In the genomic region with DNA sequence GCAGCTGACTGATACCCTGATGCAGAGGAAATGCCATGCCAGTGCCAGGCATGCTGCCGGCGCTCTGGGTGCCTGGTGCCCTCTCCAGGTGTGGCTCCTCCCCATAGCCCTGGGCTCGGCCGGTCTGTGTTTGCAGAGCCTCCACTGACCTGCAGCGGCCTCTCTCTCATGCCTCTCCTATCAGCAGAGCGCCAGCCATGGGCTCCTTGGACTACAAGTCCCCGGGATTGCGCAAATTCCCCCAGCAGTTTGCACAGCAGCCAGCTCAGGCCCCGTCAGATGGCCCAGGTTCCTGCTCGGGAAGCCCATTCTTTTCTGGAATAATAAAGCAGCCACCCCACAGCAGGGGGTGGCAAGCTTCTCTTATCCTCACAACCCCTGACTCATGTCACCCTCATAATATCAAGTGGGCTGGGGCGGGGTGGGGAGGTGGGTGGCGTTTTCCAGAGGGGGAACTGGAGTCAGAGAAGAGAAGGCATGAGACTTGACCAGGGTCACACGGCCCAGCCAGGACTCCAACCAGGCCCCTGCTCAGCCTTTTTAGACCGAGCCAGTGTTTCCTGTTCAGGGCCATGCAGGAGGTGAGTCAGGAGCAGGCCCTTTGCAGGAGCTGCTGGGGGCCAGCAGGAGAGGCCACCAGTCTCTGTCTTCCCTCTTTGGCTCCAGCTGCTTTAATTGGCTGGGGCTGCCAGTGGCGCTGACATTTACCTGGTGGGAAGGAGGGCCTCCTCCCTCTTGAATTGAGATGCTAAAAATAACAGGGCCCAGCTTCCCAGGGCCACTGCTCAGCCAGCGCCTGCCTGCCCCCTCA, we compare ENCODE assay signal across 9 cellular contexts. TPM values are rescaled to one million over a fixed set of nuclear protein-coding genes. Genes with fewer than 3 reads are reported as not detected.
DNase-seq lines count a peak whose midpoint lies in the region; ATAC-seq and TF ChIP-seq lines count a peak whose summit lies in the region.
"Had no signal": no experiment of that assay in that cellular context is flagged by ENCODE, and none has a peak within 500 bp of the region (broad histone marks: within the 10 kb centered on the region; RNA-seq: fewer than 3 reads in every experiment).

No MANE protein-coding gene starts in this region.

- peak; percentile 74 for ATAC-seq in Right ventricle myocardium inferior
- ATAC-seq in HG02970 (IDR thresholded peaks at IDR 0.05; ENCODE audit: low FRiP score, unreplicated experiment): no peak

- DNase-seq in Right ventricle myocardium inferior (ENCODE audit: missing footprints) (peak; percentile 87), cardiac septum (ENCODE audit: low spot score) (no peak), WERI-Rb-1 (peak; percentile 55), kidney glomerular epithelial cell (lab: John Stamatoyannopoulos, UW) (peak; percentile 54), GM13976 (ENCODE audit: low spot score) (no peak), mesenteric fat pad (ENCODE audit: low spot score) (no peak)
- no peak for DNase-seq in activated naive CD4-positive, alpha-beta T cell treated with Interleukin-2 at 50 U/mL for 16 hours
- DNase-seq: NCI-H187 had no signal

- intact Hi-C loops in Right ventricle myocardium inferior (cut with DNase I): loop anchor here (5.0 kb wide), 1 partner anchor 35 kb away; no protein-coding TSS in a partner anchor
- intact Hi-C loops in cardiac septum (cut with DNase I): no loop called here

- H3K36me3 ChIP-seq in WERI-Rb-1: peaks cover 6% of the 10 kb centered on the region

- no peaks in the 10 kb centered on the region for H3K27me3 ChIP-seq in WERI-Rb-1 (ENCODE audit: insufficient read depth, low read depth, severe bottlenecking)

- H3K27ac ChIP-seq in WERI-Rb-1: peak overlapping the region; percentile 86

- no peaks in the 10 kb centered on the region for H3K9me3 ChIP-seq in WERI-Rb-1 (ENCODE audit: severe bottlenecking)

- H3K4me3 ChIP-seq in WERI-Rb-1 (ENCODE audit: low read depth, low read length): no peak overlapping the region

- in situ Hi-C loops in GM13976 (cut with MboI; ENCODE audit: low sequenced_read_pairs, unreplicated experiment): no loop called here

- TF ChIP-seq CTCF in WERI-Rb-1 (IDR thresholded peaks at IDR 0.05; ENCODE audit: low read depth, low read length): no peak
- no peak for TF ChIP-seq CTCF in GM13976 (IDR thresholded peaks at IDR 0.05; ENCODE audit: borderline replicate concordance, control extremely low read depth, extremely low read depth, insufficient read depth, missing control alignments)

RNA-seq across cellular contexts. Expression of a gene that starts 58.6 kb away (rescaled TPM):
- total RNA-seq in Right ventricle myocardium inferior (48.8 TPM), cardiac septum (40.7 TPM), mesenteric fat pad (81.1 TPM)

Comparison
In these comparisons a context has a peak if more than half of its experiments do, and no peak if none do; other contexts are left out.
1. DNase-seq: peak in Right ventricle myocardium inferior (single experiment), WERI-Rb-1 (single experiment) and kidney glomerular epithelial cell (single experiment); none in cardiac septum (single experiment), activated naive CD4-positive, alpha-beta T cell treated with Interleukin-2 at 50 U/mL for 16 hours (single experiment), GM13976 (single experiment) and mesenteric fat pad (single experiment).